In genomic region chr1:206706298-206706791, GRCh38 we compare ENCODE assay signal across 9 cellular contexts. TPM values are rescaled to one million over a fixed set of nuclear protein-coding genes. Genes with fewer than 3 reads are reported as not detected.
DNase-seq lines count a peak whose midpoint lies in the region; ATAC-seq and TF ChIP-seq lines count a peak whose summit lies in the region.
"Had no signal": no experiment of that assay in that cellular context is flagged by ENCODE, and none has a peak within 500 bp of the region (broad histone marks: within the 10 kb centered on the region; RNA-seq: fewer than 3 reads in every experiment).

No MANE protein-coding gene starts in this region.

- POLR2A ChIA-PET in activated CD8-positive, alpha-beta T cell treated with anti-CD3 and anti-CD28 coated beads for 36 hours (lab: Charles Lee): interaction anchor here (1.0 kb wide), 1 partner anchor 97 kb away, joined by 3 read pairs; no protein-coding TSS in a partner anchor
- POLR2A ChIA-PET in activated CD8-positive, alpha-beta T cell treated with anti-CD3 and anti-CD28 coated beads, Interleukin-2, amount 10 ng/mL, durations not matched to agents 7 days and 5 days (lab: Charles Lee): no interaction called here

- no peak overlapping the region for H2BK15ac ChIP-seq in H9 (ENCODE audit: low read depth, low read length)

- peak; percentile 84 for DNase-seq in activated CD8-positive, alpha-beta T cell treated with anti-CD3 and anti-CD28 coated beads for 36 hours
- DNase-seq in activated CD8-positive, alpha-beta T cell treated with anti-CD3 and anti-CD28 coated beads, Interleukin-2, amount 10 ng/mL, durations not matched to agents 7 days and 5 days: no peak
- DNase-seq in activated T-cell treated with anti-CD3 and anti-CD28 coated beads, Interleukin-2, amount 50 U/mL, for 72 hours: peak; percentile 71 to 72
- DNase-seq in kidney tubule cell (ENCODE audit: low spot score): peak; percentile 34
- peak; percentile 44 for DNase-seq in stimulated activated naive B cell treated with anti-CD40 and anti-IgM and Interleukin-4, amounts not matched to agents 10 μg/mL and 1 μg/mL and 100 μg/mL, for 72 hours
- no peak for DNase-seq in H9
- no peak for DNase-seq in globus pallidus (ENCODE audit: low spot score)

- H3K27ac ChIP-seq in H9 (ENCODE audit: insufficient read length, low read depth, low read length): no peak overlapping the region
- H3K27ac ChIP-seq: parathyroid adenoma had no signal

- no peak overlapping the region for H3K18ac ChIP-seq in H9 (ENCODE audit: insufficient read length, low read depth, low read length)

- CTCF ChIA-PET in activated CD8-positive, alpha-beta T cell treated with anti-CD3 and anti-CD28 coated beads for 36 hours (lab: Charles Lee): interaction anchor here (0.8 to 4.5 kb wide), 6 partner anchors 9 to 206 kb away, joined by 3 to 43 read pairs (median 19); no protein-coding TSS in a partner anchor
- CTCF ChIA-PET in activated CD8-positive, alpha-beta T cell treated with anti-CD3 and anti-CD28 coated beads, Interleukin-2, amount 10 ng/mL, durations not matched to agents 7 days and 5 days (lab: Charles Lee): interaction anchor here (1.1 to 5.1 kb wide), 4 partner anchors 20 to 103 kb away, joined by 3 to 32 read pairs (median 14); no protein-coding TSS in a partner anchor

- H4K8ac ChIP-seq in H9 (replicated peaks; ENCODE audit: insufficient read length, low read depth, low read length): no peak overlapping the region

- no peak overlapping the region for H4K5ac ChIP-seq in H9 (ENCODE audit: insufficient read length, low read depth, low read length)

- no peaks in the 10 kb centered on the region for H3K27me3 Mint-ChIP-seq in activated CD8-positive, alpha-beta T cell treated with anti-CD3 and anti-CD28 coated beads for 36 hours
- H3K27me3 Mint-ChIP-seq in activated CD8-positive, alpha-beta T cell treated with anti-CD3 and anti-CD28 coated beads, Interleukin-2, amount 10 ng/mL, durations not matched to agents 7 days and 5 days (ENCODE audit: low read depth): no peaks in the 10 kb centered on the region
- no peaks in the 10 kb centered on the region for H3K27me3 Mint-ChIP-seq in activated T-cell treated with anti-CD3 and anti-CD28 coated beads, Interleukin-2, amount 50 U/mL, for 72 hours (ENCODE audit: low read depth)
- no peaks in the 10 kb centered on the region for H3K27me3 Mint-ChIP-seq in stimulated activated naive B cell treated with anti-CD40 and anti-IgM and Interleukin-4, amounts not matched to agents 10 μg/mL and 1 μg/mL and 100 μg/mL, for 72 hours
- no peaks in the 10 kb centered on the region for H3K27me3 Mint-ChIP-seq in H9 (ENCODE audit: low read depth)

- no peaks in the 10 kb centered on the region for H3K9me3 ChIP-seq in H9 (ENCODE audit: control insufficient read depth, low read depth, low read length)

- H2AFZ ChIP-seq in H9 (ENCODE audit: low read length): no peak overlapping the region
- H2AFZ ChIP-seq: parathyroid adenoma had no signal

- no peaks in the 10 kb centered on the region for H4K20me1 ChIP-seq in H9 (ENCODE audit: control insufficient read depth, insufficient read depth, insufficient read length)

- WGBS in H9 (ENCODE audit: extremely low coverage, insufficient read length, low lambda C conversion rate): no CpG with 5 or more reads among the region's 11 CpGs

- peaks cover 83% of the 10 kb centered on the region for H3K4me1 Mint-ChIP-seq in activated CD8-positive, alpha-beta T cell treated with anti-CD3 and anti-CD28 coated beads for 36 hours (ENCODE audit: low read depth)
- peaks cover 76% of the 10 kb centered on the region for H3K4me1 Mint-ChIP-seq in activated CD8-positive, alpha-beta T cell treated with anti-CD3 and anti-CD28 coated beads, Interleukin-2, amount 10 ng/mL, durations not matched to agents 7 days and 5 days (ENCODE audit: low read depth)
- H3K4me1 Mint-ChIP-seq in activated T-cell treated with anti-CD3 and anti-CD28 coated beads, Interleukin-2, amount 50 U/mL, for 72 hours (ENCODE audit: low read depth): peaks cover 84% of the 10 kb centered on the region
- peaks cover 75 to 91% of the 10 kb centered on the region in 2 donors for H3K4me1 Mint-ChIP-seq in stimulated activated naive B cell treated with anti-CD40 and anti-IgM and Interleukin-4, amounts not matched to agents 10 μg/mL and 1 μg/mL and 100 μg/mL, for 72 hours
- H3K4me1 Mint-ChIP-seq in H9: peaks cover 73 to 76% of the 10 kb centered on the region in 2 experiments

- no peak overlapping the region for H3K56ac ChIP-seq in H9 (ENCODE audit: insufficient read length, low read depth, low read length)

- H3K4me2 ChIP-seq in H9 (ENCODE audit: insufficient read depth, insufficient read length, low read length): no peak overlapping the region

- no peak overlapping the region for H2AK5ac ChIP-seq in H9 (ENCODE audit: insufficient read length, low read length)

- peaks cover 4% of the 10 kb centered on the region; the same call in 1 of the 2 replicates for H3K79me2 ChIP-seq in H9 (ENCODE audit: insufficient read depth, low read length)

- no peak overlapping the region for H2BK20ac ChIP-seq in H9 (ENCODE audit: low read depth, low read length, poor library complexity, severe bottlenecking)

- peak; percentile 49 for ATAC-seq in activated CD8-positive, alpha-beta T cell treated with anti-CD3 and anti-CD28 coated beads for 36 hours
- no peak for ATAC-seq in activated CD8-positive, alpha-beta T cell treated with anti-CD3 and anti-CD28 coated beads, Interleukin-2, amount 10 ng/mL, durations not matched to agents 7 days and 5 days
- peak; percentile 82 to 85 for ATAC-seq in activated T-cell treated with anti-CD3 and anti-CD28 coated beads, Interleukin-2, amount 50 U/mL, for 72 hours (replicated peaks in 1 of 2)
- ATAC-seq in stimulated activated naive B cell treated with anti-CD40 and anti-IgM and Interleukin-4, amounts not matched to agents 10 μg/mL and 1 μg/mL and 100 μg/mL, for 72 hours (replicated peaks): peak; percentile 76 to 77
- ATAC-seq in HG03457 (IDR thresholded peaks at IDR 0.05; ENCODE audit: unreplicated experiment): no peak

- H3K4ac ChIP-seq in H9 (ENCODE audit: low read depth, low read length): no peak overlapping the region

- peaks cover 19% of the 10 kb centered on the region; the same call in 1 of the 2 replicates for H3K4me1 ChIP-seq in H9 (ENCODE audit: insufficient read depth, low read length)

- H2BK12ac ChIP-seq in H9 (ENCODE audit: insufficient read length, low read depth, low read length): no peak overlapping the region

- no peak for TF ChIP-seq CTCF in activated CD8-positive, alpha-beta T cell treated with anti-CD3 and anti-CD28 coated beads for 36 hours (IDR thresholded peaks at IDR 0.05)
- no peak for TF ChIP-seq CTCF in H9 (conservative IDR thresholded peaks at IDR 0.05)

- no peaks in the 10 kb centered on the region for H3K9me3 Mint-ChIP-seq in activated CD8-positive, alpha-beta T cell treated with anti-CD3 and anti-CD28 coated beads for 36 hours
- no peaks in the 10 kb centered on the region for H3K9me3 Mint-ChIP-seq in activated CD8-positive, alpha-beta T cell treated with anti-CD3 and anti-CD28 coated beads, Interleukin-2, amount 10 ng/mL, durations not matched to agents 7 days and 5 days (ENCODE audit: insufficient read depth)
- H3K9me3 Mint-ChIP-seq in activated T-cell treated with anti-CD3 and anti-CD28 coated beads, Interleukin-2, amount 50 U/mL, for 72 hours: no peaks in the 10 kb centered on the region
- peaks cover 0 to 2% of the 10 kb centered on the region in 2 donors for H3K9me3 Mint-ChIP-seq in stimulated activated naive B cell treated with anti-CD40 and anti-IgM and Interleukin-4, amounts not matched to agents 10 μg/mL and 1 μg/mL and 100 μg/mL, for 72 hours
- H3K9me3 Mint-ChIP-seq in H9: no peaks in the 10 kb centered on the region

- no peak overlapping the region for H3T11ph ChIP-seq in H9 (ENCODE audit: low read length)

- H3K27ac Mint-ChIP-seq in activated CD8-positive, alpha-beta T cell treated with anti-CD3 and anti-CD28 coated beads for 36 hours: peak overlapping the region; percentile 28
- H3K27ac Mint-ChIP-seq in activated CD8-positive, alpha-beta T cell treated with anti-CD3 and anti-CD28 coated beads, Interleukin-2, amount 10 ng/mL, durations not matched to agents 7 days and 5 days: no peak overlapping the region
- peak overlapping the region; percentile 34 for H3K27ac Mint-ChIP-seq in activated T-cell treated with anti-CD3 and anti-CD28 coated beads, Interleukin-2, amount 50 U/mL, for 72 hours
- peak overlapping the region; percentile 75 for H3K27ac Mint-ChIP-seq in stimulated activated naive B cell treated with anti-CD40 and anti-IgM and Interleukin-4, amounts not matched to agents 10 μg/mL and 1 μg/mL and 100 μg/mL, for 72 hours
- H3K27ac Mint-ChIP-seq in H9: no peak overlapping the region

- H4K91ac ChIP-seq in H9 (ENCODE audit: insufficient read length, low read depth, low read length): no peak overlapping the region

- H3K4me3 Mint-ChIP-seq in activated CD8-positive, alpha-beta T cell treated with anti-CD3 and anti-CD28 coated beads for 36 hours: no peak overlapping the region
- H3K4me3 Mint-ChIP-seq in activated CD8-positive, alpha-beta T cell treated with anti-CD3 and anti-CD28 coated beads, Interleukin-2, amount 10 ng/mL, durations not matched to agents 7 days and 5 days: no peak overlapping the region
- peak overlapping the region; percentile 54 to 67 for H3K4me3 Mint-ChIP-seq in activated T-cell treated with anti-CD3 and anti-CD28 coated beads, Interleukin-2, amount 50 U/mL, for 72 hours
- peak overlapping the region; percentile 15 to 53 for H3K4me3 Mint-ChIP-seq in stimulated activated naive B cell treated with anti-CD40 and anti-IgM and Interleukin-4, amounts not matched to agents 10 μg/mL and 1 μg/mL and 100 μg/mL, for 72 hours
- no peak overlapping the region for H3K4me3 Mint-ChIP-seq in H9

- H3K14ac ChIP-seq in H9 (ENCODE audit: insufficient read depth, low read length): no peak overlapping the region; the same call in 1 of the 2 replicates

- H3K79me1 ChIP-seq in H9 (ENCODE audit: insufficient read depth, low read depth, low read length, poor library complexity, severe bottlenecking): peaks cover 2% of the 10 kb centered on the region

- intact Hi-C loops in activated CD8-positive, alpha-beta T cell treated with anti-CD3 and anti-CD28 coated beads for 36 hours (cut with micrococcal nuclease): no loop called here

- no peaks in the 10 kb centered on the region for H3K23me2 ChIP-seq in H9 (ENCODE audit: insufficient read length, low read depth, low read length, poor library complexity, severe bottlenecking)

- no peak overlapping the region for H2BK120ac ChIP-seq in H9 (ENCODE audit: low read depth, low read length, poor library complexity, severe bottlenecking)

- H3K36me3 Mint-ChIP-seq in activated CD8-positive, alpha-beta T cell treated with anti-CD3 and anti-CD28 coated beads for 36 hours (ENCODE audit: low read depth): no peaks in the 10 kb centered on the region
- H3K36me3 Mint-ChIP-seq in activated CD8-positive, alpha-beta T cell treated with anti-CD3 and anti-CD28 coated beads, Interleukin-2, amount 10 ng/mL, durations not matched to agents 7 days and 5 days (ENCODE audit: low read depth): no peaks in the 10 kb centered on the region
- peaks cover 0 to 3% of the 10 kb centered on the region in 2 donors for H3K36me3 Mint-ChIP-seq in activated T-cell treated with anti-CD3 and anti-CD28 coated beads, Interleukin-2, amount 50 U/mL, for 72 hours (ENCODE audit: insufficient read depth in 2 of 2)
- H3K36me3 Mint-ChIP-seq in stimulated activated naive B cell treated with anti-CD40 and anti-IgM and Interleukin-4, amounts not matched to agents 10 μg/mL and 1 μg/mL and 100 μg/mL, for 72 hours: peaks cover 11 to 24% of the 10 kb centered on the region in 2 donors
- H3K36me3 Mint-ChIP-seq in H9 (ENCODE audit: insufficient read depth in 1 of 3, low read depth in 3 of 3): no peaks in the 10 kb centered on the region

- no peaks in the 10 kb centered on the region for H3K27me3 ChIP-seq in H9 (ENCODE audit: insufficient read depth, low read length)

- no peak overlapping the region for H3K9ac ChIP-seq in H9 (ENCODE audit: extremely low read depth, insufficient read length, low read length)
- H3K9ac ChIP-seq: parathyroid adenoma had no signal

- H2BK5ac ChIP-seq in H9 (ENCODE audit: insufficient read length, low read length): no peak overlapping the region

- no peak overlapping the region for H3K23ac ChIP-seq in H9 (ENCODE audit: insufficient read length, low read depth, low read length)

RNA-seq across cellular contexts. Expression of gene MAPKAPK2, which starts 21.6 kb away (rescaled TPM):
- total RNA-seq in activated CD8-positive, alpha-beta T cell treated with anti-CD3 and anti-CD28 coated beads for 36 hours: 10 to 100 TPM; 50.4 to 51.4 TPM
- total RNA-seq in activated CD8-positive, alpha-beta T cell treated with anti-CD3 and anti-CD28 coated beads, Interleukin-2, amount 10 ng/mL, durations not matched to agents 7 days and 5 days: 10 to 100 TPM; 59.0 to 61.3 TPM
- 100 to 1,000 TPM; 101 to 102 TPM for total RNA-seq in activated T-cell treated with anti-CD3 and anti-CD28 coated beads, Interleukin-2, amount 50 U/mL, for 72 hours
- total RNA-seq in H9 (2021): 48.0 and 50.1 TPM in 2 replicates

Comparison
In these comparisons a context has a peak if more than half of its experiments do, and no peak if none do; other contexts are left out.
1. ATAC-seq: peak in activated CD8-positive, alpha-beta T cell treated with anti-CD3 and anti-CD28 coated beads for 36 hours (single experiment), activated T-cell treated with anti-CD3 and anti-CD28 coated beads, Interleukin-2, amount 50 U/mL, for 72 hours (2 of 2) and stimulated activated naive B cell treated with anti-CD40 and anti-IgM and Interleukin-4, amounts not matched to agents 10 μg/mL and 1 μg/mL and 100 μg/mL, for 72 hours (2 of 2); none in activated CD8-positive, alpha-beta T cell treated with anti-CD3 and anti-CD28 coated beads, Interleukin-2, amount 10 ng/mL, durations not matched to agents 7 days and 5 days (single experiment) and HG03457 (single experiment).
2. DNase-seq: peak in activated CD8-positive, alpha-beta T cell treated with anti-CD3 and anti-CD28 coated beads for 36 hours (single experiment), activated T-cell treated with anti-CD3 and anti-CD28 coated beads, Interleukin-2, amount 50 U/mL, for 72 hours (2 of 2), kidney tubule cell (single experiment) and stimulated activated naive B cell treated with anti-CD40 and anti-IgM and Interleukin-4, amounts not matched to agents 10 μg/mL and 1 μg/mL and 100 μg/mL, for 72 hours (single experiment); none in activated CD8-positive, alpha-beta T cell treated with anti-CD3 and anti-CD28 coated beads, Interleukin-2, amount 10 ng/mL, durations not matched to agents 7 days and 5 days (single experiment), H9 (single experiment) and globus pallidus (single experiment).
3. H3K27ac Mint-ChIP-seq: peak in activated CD8-positive, alpha-beta T cell treated with anti-CD3 and anti-CD28 coated beads for 36 hours (single experiment), activated T-cell treated with anti-CD3 and anti-CD28 coated beads, Interleukin-2, amount 50 U/mL, for 72 hours (single experiment) and stimulated activated naive B cell treated with anti-CD40 and anti-IgM and Interleukin-4, amounts not matched to agents 10 μg/mL and 1 μg/mL and 100 μg/mL, for 72 hours (single experiment); none in activated CD8-positive, alpha-beta T cell treated with anti-CD3 and anti-CD28 coated beads, Interleukin-2, amount 10 ng/mL, durations not matched to agents 7 days and 5 days (single experiment) and H9 (0 of 3).
4. H3K4me3 Mint-ChIP-seq: peak in activated T-cell treated with anti-CD3 and anti-CD28 coated beads, Interleukin-2, amount 50 U/mL, for 72 hours (2 of 2) and stimulated activated naive B cell treated with anti-CD40 and anti-IgM and Interleukin-4, amounts not matched to agents 10 μg/mL and 1 μg/mL and 100 μg/mL, for 72 hours (2 of 2); none in activated CD8-positive, alpha-beta T cell treated with anti-CD3 and anti-CD28 coated beads for 36 hours (single experiment), activated CD8-positive, alpha-beta T cell treated with anti-CD3 and anti-CD28 coated beads, Interleukin-2, amount 10 ng/mL, durations not matched to agents 7 days and 5 days (single experiment) and H9 (0 of 2).